Comparison of ENCODE assay signal across 1 cellular context in the genomic region with DNA sequence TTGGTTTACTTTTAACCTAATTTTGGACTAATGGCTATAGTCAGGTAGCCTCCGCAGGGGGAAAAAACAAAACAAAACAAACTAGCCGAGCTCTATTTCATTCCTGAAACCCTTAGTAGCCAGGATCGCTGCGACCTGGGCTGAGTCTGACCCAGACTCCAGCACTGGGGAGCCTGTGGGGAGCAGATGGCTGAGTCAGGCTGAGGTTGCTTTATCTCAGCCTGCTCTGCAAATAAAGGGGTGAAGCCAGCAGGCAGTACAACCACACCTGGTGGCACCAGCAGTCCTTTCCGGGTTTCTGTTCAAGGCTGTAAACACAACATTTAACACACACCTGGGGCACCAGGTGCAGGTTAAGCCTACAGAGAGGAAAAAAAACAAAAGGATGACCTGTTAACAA.
TF ChIP-seq lines count a peak whose summit lies in the region.

No MANE protein-coding gene starts in this region.

TF ChIP-seq in HepG2, 621 proteins besides CTCF, POLR2A, EP300 and RAD21 (continued from another document):
- TF ChIP-seq LRRFIP1 (CRISPR knock-in tag; conservative IDR thresholded peaks at IDR 0.05) (no peak), KDM4B (CRISPR knock-in tag; IDR thresholded peaks at IDR 0.05) (no peak), ZBTB10 (CRISPR knock-in tag; IDR thresholded peaks at IDR 0.05; ENCODE audit: borderline replicate concordance) (peak; percentile 30; the same call in 1 of the 2 replicates), FOXA1 (IDR thresholded peaks at IDR 0.05) (no peak), FOXA1 (CRISPR knock-in tag; IDR thresholded peaks at IDR 0.05) (peak; percentile 30; the same call in 1 of the 2 replicates), ELF3 (CRISPR knock-in tag; IDR thresholded peaks at IDR 0.05) (peak; percentile 50; the same call in 1 of the 2 replicates), PLSCR1 (CRISPR knock-in tag; IDR thresholded peaks at IDR 0.05; ENCODE audit: borderline replicate concordance) (no peak), ATRX (CRISPR knock-in tag; IDR thresholded peaks at IDR 0.05; ENCODE audit: borderline replicate concordance) (no peak), FOXP1 (IDR thresholded peaks at IDR 0.05) (no peak), FOXP1 (CRISPR knock-in tag; IDR thresholded peaks at IDR 0.05) (0 out of 2 replicates have a peak, but pooled peaks have one; percentile 14), FOXK1 (CRISPR knock-in tag; IDR thresholded peaks at IDR 0.05; ENCODE audit: borderline replicate concordance, low read depth) (no peak), FOSL2 (CRISPR knock-in tag; IDR thresholded peaks at IDR 0.05) (peak; percentile 74), FOXC1 (CRISPR knock-in tag; IDR thresholded peaks at IDR 0.05; ENCODE audit: borderline replicate concordance) (no peak), SAP130 (CRISPR knock-in tag; IDR thresholded peaks at IDR 0.05; ENCODE audit: low read depth) (0 out of 2 replicates have a peak, but pooled peaks have one; percentile 14), SIX4 (CRISPR knock-in tag; IDR thresholded peaks at IDR 0.05) (no peak), TEAD3 (CRISPR knock-in tag; optimal IDR thresholded peaks at IDR 0.05; ENCODE audit: borderline replicate concordance) (peak; percentile 22), MAFK (conservative IDR thresholded peaks at IDR 0.05 in 1 of 2, IDR thresholded peaks at IDR 0.05 in 1 of 2; ENCODE audit: low read length in 2 of 2) (0 out of 4 replicates have a peak, but pooled peaks of 1 of the 2 experiments have one; percentile 11), ZNF256 (CRISPR knock-in tag; conservative IDR thresholded peaks at IDR 0.05) (no peak), ARNTL (CRISPR knock-in tag; IDR thresholded peaks at IDR 0.05) (no peak), TFAP4 (IDR thresholded peaks at IDR 0.05; ENCODE audit: borderline replicate concordance, low read depth) (no peak)
- TF ChIP-seq, protein P1, sequence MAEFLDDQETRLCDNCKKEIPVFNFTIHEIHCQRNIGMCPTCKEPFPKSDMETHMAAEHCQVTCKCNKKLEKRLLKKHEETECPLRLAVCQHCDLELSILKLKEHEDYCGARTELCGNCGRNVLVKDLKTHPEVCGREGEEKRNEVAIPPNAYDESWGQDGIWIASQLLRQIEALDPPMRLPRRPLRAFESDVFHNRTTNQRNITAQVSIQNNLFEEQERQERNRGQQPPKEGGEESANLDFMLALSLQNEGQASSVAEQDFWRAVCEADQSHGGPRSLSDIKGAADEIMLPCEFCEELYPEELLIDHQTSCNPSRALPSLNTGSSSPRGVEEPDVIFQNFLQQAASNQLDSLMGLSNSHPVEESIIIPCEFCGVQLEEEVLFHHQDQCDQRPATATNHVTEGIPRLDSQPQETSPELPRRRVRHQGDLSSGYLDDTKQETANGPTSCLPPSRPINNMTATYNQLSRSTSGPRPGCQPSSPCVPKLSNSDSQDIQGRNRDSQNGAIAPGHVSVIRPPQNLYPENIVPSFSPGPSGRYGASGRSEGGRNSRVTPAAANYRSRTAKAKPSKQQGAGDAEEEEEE (CRISPR knock-in tag; IDR thresholded peaks at IDR 0.05; ENCODE audit: borderline replicate concordance) = no peak
- TF ChIP-seq, protein P2, sequence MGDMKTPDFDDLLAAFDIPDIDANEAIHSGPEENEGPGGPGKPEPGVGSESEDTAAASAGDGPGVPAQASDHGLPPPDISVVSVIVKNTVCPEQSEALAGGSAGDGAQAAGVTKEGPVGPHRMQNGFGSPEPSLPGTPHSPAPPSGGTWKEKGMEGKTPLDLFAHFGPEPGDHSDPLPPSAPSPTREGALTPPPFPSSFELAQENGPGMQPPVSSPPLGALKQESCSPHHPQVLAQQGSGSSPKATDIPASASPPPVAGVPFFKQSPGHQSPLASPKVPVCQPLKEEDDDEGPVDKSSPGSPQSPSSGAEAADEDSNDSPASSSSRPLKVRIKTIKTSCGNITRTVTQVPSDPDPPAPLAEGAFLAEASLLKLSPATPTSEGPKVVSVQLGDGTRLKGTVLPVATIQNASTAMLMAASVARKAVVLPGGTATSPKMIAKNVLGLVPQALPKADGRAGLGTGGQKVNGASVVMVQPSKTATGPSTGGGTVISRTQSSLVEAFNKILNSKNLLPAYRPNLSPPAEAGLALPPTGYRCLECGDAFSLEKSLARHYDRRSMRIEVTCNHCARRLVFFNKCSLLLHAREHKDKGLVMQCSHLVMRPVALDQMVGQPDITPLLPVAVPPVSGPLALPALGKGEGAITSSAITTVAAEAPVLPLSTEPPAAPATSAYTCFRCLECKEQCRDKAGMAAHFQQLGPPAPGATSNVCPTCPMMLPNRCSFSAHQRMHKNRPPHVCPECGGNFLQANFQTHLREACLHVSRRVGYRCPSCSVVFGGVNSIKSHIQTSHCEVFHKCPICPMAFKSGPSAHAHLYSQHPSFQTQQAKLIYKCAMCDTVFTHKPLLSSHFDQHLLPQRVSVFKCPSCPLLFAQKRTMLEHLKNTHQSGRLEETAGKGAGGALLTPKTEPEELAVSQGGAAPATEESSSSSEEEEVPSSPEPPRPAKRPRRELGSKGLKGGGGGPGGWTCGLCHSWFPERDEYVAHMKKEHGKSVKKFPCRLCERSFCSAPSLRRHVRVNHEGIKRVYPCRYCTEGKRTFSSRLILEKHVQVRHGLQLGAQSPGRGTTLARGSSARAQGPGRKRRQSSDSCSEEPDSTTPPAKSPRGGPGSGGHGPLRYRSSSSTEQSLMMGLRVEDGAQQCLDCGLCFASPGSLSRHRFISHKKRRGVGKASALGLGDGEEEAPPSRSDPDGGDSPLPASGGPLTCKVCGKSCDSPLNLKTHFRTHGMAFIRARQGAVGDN (CRISPR knock-in tag; IDR thresholded peaks at IDR 0.05) = peak; percentile 34
